Comparison of ENCODE assay signal across 22 cellular contexts in the genomic region with DNA sequence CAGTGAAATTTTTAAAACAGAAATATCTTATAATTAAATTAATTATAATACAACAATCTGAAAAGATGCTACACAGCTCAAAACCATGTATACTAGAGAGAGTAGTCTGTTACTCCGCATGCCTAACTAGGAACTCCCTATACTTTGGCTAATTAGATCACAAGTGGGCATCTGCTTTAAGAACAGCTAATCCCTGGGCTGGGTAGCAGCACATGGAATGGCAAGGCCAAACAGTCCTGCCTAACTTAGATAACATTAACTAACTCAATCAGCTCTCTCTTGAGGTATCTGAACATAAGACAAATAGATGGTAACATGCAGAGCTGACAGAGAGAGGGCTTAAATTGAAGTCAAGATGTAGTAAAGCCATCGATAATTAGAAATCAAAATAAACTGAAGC. TPM values are rescaled to one million over a fixed set of nuclear protein-coding genes. Genes with fewer than 3 reads are reported as not detected.
DNase-seq lines count a peak whose midpoint lies in the region; ATAC-seq and TF ChIP-seq lines count a peak whose summit lies in the region.
"Had no signal": no experiment of that assay in that cellular context is flagged by ENCODE, and none has a peak within 500 bp of the region (broad histone marks: within the 10 kb centered on the region; RNA-seq: fewer than 3 reads in every experiment).

No MANE protein-coding gene starts in this region.

- H3K9me3 Mint-ChIP-seq in activated T-cell treated with anti-CD3 and anti-CD28 coated beads, Interleukin-2, amount 50 U/mL, for 72 hours, result no peaks in the 10 kb centered on the region
- H3K9me3 Mint-ChIP-seq in activated T-cell treated with anti-CD3 and anti-CD28 coated beads, Interleukin-2, amount 50 U/mL, for 4 hours, result no peaks in the 10 kb centered on the region
- no peaks in the 10 kb centered on the region for H3K9me3 Mint-ChIP-seq in central memory CD8-positive, alpha-beta T cell
- H3K9me3 Mint-ChIP-seq: T-helper 1 cell treated with Interleukin-12 subunit alpha and Interleukin-12 subunit beta and Interleukin-4 antibody, amounts not matched to agents 30 μg/mL and 1 μg/mL, for 36 hours had no signal

- DNase-seq in activated T-cell treated with anti-CD3 and anti-CD28 coated beads, Interleukin-2, amount 50 U/mL, for 72 hours, result no peak
- no peak for DNase-seq in activated T-cell treated with anti-CD3 and anti-CD28 coated beads, Interleukin-2, amount 50 U/mL, for 4 hours
- DNase-seq in central memory CD8-positive, alpha-beta T cell (ENCODE audit: low spot score in 2 of 2), result no peak
- DNase-seq in NCI-H2227 (lab: John Stamatoyannopoulos, UW; ENCODE audit: unreplicated experiment), result no peak
- DNase-seq: 8988T, AML-193, DMS79 treated with DMSO at 0.1 percent for 48 hours, IMR-90, MG63, NCI-H1417 treated with DMSO at 0.1 percent for 48 hours, NCI-H1930, NCI-H2227 treated with DMSO at 0.1 percent for 48 hours, NCI-H510A, NCI-H774, Peyer's patch had no signal

- peaks cover 99% of the 10 kb centered on the region for H3K79me2 ChIP-seq in Loucy (ENCODE audit: insufficient read depth, low read length)

- H3K27me3 Mint-ChIP-seq in activated T-cell treated with anti-CD3 and anti-CD28 coated beads, Interleukin-2, amount 50 U/mL, for 72 hours (ENCODE audit: low read depth), result no peaks in the 10 kb centered on the region
- H3K27me3 Mint-ChIP-seq in activated T-cell treated with anti-CD3 and anti-CD28 coated beads, Interleukin-2, amount 50 U/mL, for 4 hours (ENCODE audit: low read depth), result no peaks in the 10 kb centered on the region
- H3K27me3 Mint-ChIP-seq in central memory CD8-positive, alpha-beta T cell, result no peaks in the 10 kb centered on the region

- no peaks in the 10 kb centered on the region for H3K9me3 ChIP-seq in Loucy (ENCODE audit: insufficient read depth, low read depth, low read length)
- H3K9me3 ChIP-seq: Peyer's patch had no signal

- no peaks in the 10 kb centered on the region for H3K36me3 ChIP-seq in Loucy (ENCODE audit: insufficient read depth, low read length)
- H3K36me3 ChIP-seq: Peyer's patch had no signal

- no peak for TF ChIP-seq CTCF in Loucy (conservative IDR thresholded peaks at IDR 0.05; ENCODE audit: low read length)

- no peak for ATAC-seq in activated T-cell treated with anti-CD3 and anti-CD28 coated beads, Interleukin-2, amount 50 U/mL, for 72 hours (replicated peaks in 1 of 2)
- no peak for ATAC-seq in activated T-cell treated with anti-CD3 and anti-CD28 coated beads, Interleukin-2, amount 50 U/mL, for 4 hours
- no peak for ATAC-seq in central memory CD8-positive, alpha-beta T cell (replicated peaks; ENCODE audit: extremely low read depth, poor library complexity, severe bottlenecking)
- ATAC-seq in GM21786 (IDR thresholded peaks at IDR 0.05; ENCODE audit: unreplicated experiment), result no peak
- no peak for ATAC-seq in GM21447 (IDR thresholded peaks at IDR 0.05; ENCODE audit: unreplicated experiment)

- peaks cover 79% of the 10 kb centered on the region for H4K20me1 ChIP-seq in Loucy (ENCODE audit: insufficient read depth, low read length, poor library complexity, severe bottlenecking)

- no peak overlapping the region for H3K4me3 Mint-ChIP-seq in activated T-cell treated with anti-CD3 and anti-CD28 coated beads, Interleukin-2, amount 50 U/mL, for 72 hours
- H3K4me3 Mint-ChIP-seq in activated T-cell treated with anti-CD3 and anti-CD28 coated beads, Interleukin-2, amount 50 U/mL, for 4 hours, result no peak overlapping the region
- H3K4me3 Mint-ChIP-seq in central memory CD8-positive, alpha-beta T cell, result peak overlapping the region; percentile 24
- H3K4me3 Mint-ChIP-seq: T-helper 1 cell treated with Interleukin-12 subunit alpha and Interleukin-12 subunit beta and Interleukin-4 antibody, amounts not matched to agents 30 μg/mL and 1 μg/mL, for 36 hours had no signal

- H3K9ac ChIP-seq in Loucy (ENCODE audit: low read depth, low read length, poor library complexity, severe bottlenecking), result no peak overlapping the region
- H3K9ac ChIP-seq: KMS-11 had no signal

- peak overlapping the region; percentile 86 for H3K4me2 ChIP-seq in Loucy (ENCODE audit: low read depth, low read length, poor library complexity, severe bottlenecking)
- H3K4me2 ChIP-seq: KMS-11 had no signal

- H3K4me1 ChIP-seq in Loucy (ENCODE audit: insufficient read depth, low read length, poor library complexity, severe bottlenecking), result peaks cover 43% of the 10 kb centered on the region

- H3K9me2 ChIP-seq in Loucy (replicated peaks; ENCODE audit: low read depth, low read length), result no peaks in the 10 kb centered on the region

- H3K27ac Mint-ChIP-seq in activated T-cell treated with anti-CD3 and anti-CD28 coated beads, Interleukin-2, amount 50 U/mL, for 72 hours, result peak overlapping the region; percentile 36
- no peak overlapping the region for H3K27ac Mint-ChIP-seq in central memory CD8-positive, alpha-beta T cell (ENCODE audit: low read depth)
- H3K27ac Mint-ChIP-seq: T-helper 1 cell treated with Interleukin-12 subunit alpha and Interleukin-12 subunit beta and Interleukin-4 antibody, amounts not matched to agents 30 μg/mL and 1 μg/mL, for 36 hours had no signal

- H3K36me3 Mint-ChIP-seq in activated T-cell treated with anti-CD3 and anti-CD28 coated beads, Interleukin-2, amount 50 U/mL, for 72 hours (ENCODE audit: insufficient read depth in 2 of 2), result peaks cover 0 to 2% of the 10 kb centered on the region in 2 donors
- peaks cover 24% of the 10 kb centered on the region for H3K36me3 Mint-ChIP-seq in activated T-cell treated with anti-CD3 and anti-CD28 coated beads, Interleukin-2, amount 50 U/mL, for 4 hours (ENCODE audit: insufficient read depth)
- peaks cover 12% of the 10 kb centered on the region for H3K36me3 Mint-ChIP-seq in central memory CD8-positive, alpha-beta T cell (ENCODE audit: insufficient read depth)

- peaks cover 48% of the 10 kb centered on the region for H3K4me1 Mint-ChIP-seq in activated T-cell treated with anti-CD3 and anti-CD28 coated beads, Interleukin-2, amount 50 U/mL, for 72 hours (ENCODE audit: low read depth)
- peaks cover 72% of the 10 kb centered on the region for H3K4me1 Mint-ChIP-seq in activated T-cell treated with anti-CD3 and anti-CD28 coated beads, Interleukin-2, amount 50 U/mL, for 4 hours (ENCODE audit: low read depth)
- H3K4me1 Mint-ChIP-seq in central memory CD8-positive, alpha-beta T cell, result peaks cover 68% of the 10 kb centered on the region

- H2AFZ ChIP-seq in Loucy (ENCODE audit: low read length), result no peak overlapping the region

- no peaks in the 10 kb centered on the region for H3K27me3 ChIP-seq in Loucy (ENCODE audit: insufficient read depth, low read length, poor library complexity, severe bottlenecking)
- H3K27me3 ChIP-seq: MG63, Peyer's patch had no signal

- no peaks in the 10 kb centered on the region for H3F3A ChIP-seq in Loucy (ENCODE audit: low read depth)

- no peak overlapping the region for H3K4me3 ChIP-seq in Loucy (ENCODE audit: low read length, poor library complexity, severe bottlenecking)
- H3K4me3 ChIP-seq: MG63, Peyer's patch had no signal

RNA-seq across cellular contexts. Expression of a gene that starts 9.9 kb away (rescaled TPM):
- 10 to 100 TPM; 22.9 to 31.1 TPM for total RNA-seq in activated T-cell treated with anti-CD3 and anti-CD28 coated beads, Interleukin-2, amount 50 U/mL, for 72 hours
- total RNA-seq in activated T-cell treated with anti-CD3 and anti-CD28 coated beads, Interleukin-2, amount 50 U/mL, for 4 hours, result 10 to 100 TPM; 25.6 to 28.8 (median 27.7) TPM

RNA-seq across cellular contexts. Expression of a gene that starts 45.5 kb away (rescaled TPM):
- not detected for total RNA-seq in activated T-cell treated with anti-CD3 and anti-CD28 coated beads, Interleukin-2, amount 50 U/mL, for 72 hours
- not detected for total RNA-seq in activated T-cell treated with anti-CD3 and anti-CD28 coated beads, Interleukin-2, amount 50 U/mL, for 4 hours
- total RNA-seq: H4, IMR-90, OCI-LY7, Peyer's patch had no signal
